8 cellular contexts compared by ENCODE assay signal in the genomic region with DNA sequence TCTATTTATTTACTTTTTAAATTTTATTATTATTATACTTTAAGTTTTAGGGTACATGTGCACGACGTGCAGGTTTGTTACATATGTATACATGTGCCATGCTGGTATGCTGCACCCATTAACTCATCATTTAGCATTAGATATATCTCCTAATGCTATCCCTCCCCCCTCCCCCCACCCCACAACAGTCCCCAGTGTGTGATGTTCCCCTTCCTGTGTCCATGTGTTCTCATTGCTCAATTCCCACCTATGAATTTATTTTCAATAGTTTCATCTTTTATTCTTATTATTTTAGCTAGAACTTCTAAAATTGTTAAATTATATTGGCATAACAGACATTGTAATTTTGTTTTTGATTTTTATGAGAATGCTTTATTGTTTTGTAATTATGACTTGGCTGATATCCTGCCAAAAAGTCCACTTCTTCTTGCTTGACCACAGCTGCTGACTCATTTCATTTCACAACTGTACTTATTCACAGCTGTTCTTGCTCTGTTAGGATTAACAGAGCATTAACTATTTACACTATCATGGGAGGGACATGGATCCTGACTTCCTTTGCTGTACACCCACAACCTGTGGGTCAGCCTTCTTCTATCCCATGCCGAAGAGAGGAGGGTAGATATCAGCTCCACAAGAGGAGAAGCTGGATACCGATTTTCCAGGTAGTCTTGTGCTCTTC. TPM values are rescaled to one million over a fixed set of nuclear protein-coding genes. Genes with fewer than 3 reads are reported as not detected.
DNase-seq lines count a peak whose midpoint lies in the region; ATAC-seq, FAIRE-seq and TF ChIP-seq lines count a peak whose summit lies in the region.
"Not testable (repeated sequence)": the region's sequence is repeated elsewhere in the genome, so short reads cannot be mapped to it uniquely, and the experiment has no call there.

No MANE protein-coding gene starts in this region.

- FAIRE-seq in A549 (lab: Jason Lieb, UNC): peak; percentile 7
- FAIRE-seq in H54 (lab: Jason Lieb, UNC): peak; percentile 100

- H3K27ac Mint-ChIP-seq in activated naive CD8-positive, alpha-beta T cell: peak overlapping the region; percentile 76
- peak overlapping the region; percentile 48 to 56 for H3K27ac Mint-ChIP-seq in natural killer cell

- TF ChIP-seq POLR2A in A549 (IDR thresholded peaks at IDR 0.05; ENCODE audit: low read length); H54 (IDR thresholded peaks at IDR 0.05; ENCODE audit: low read depth, low read length): not testable (repeated sequence)

- H3K27me3 Mint-ChIP-seq in activated naive CD8-positive, alpha-beta T cell; natural killer cell (ENCODE audit: low read depth in 2 of 2): not testable (repeated sequence)

- DNase-seq in A549 (ENCODE audit: low read depth in 1 of 2, low spot score in 1 of 2): peak in 1 of 2 experiments; percentile 71
- not testable (repeated sequence) for DNase-seq in H54 (ENCODE audit: insufficient read length, low spot score); natural killer cell
- DNase-seq in RKO (ENCODE audit: low spot score): peak; percentile 69
- DNase-seq in foreskin keratinocyte: peak; percentile 77 to 86

- H3K9me3 ChIP-seq in A549: not testable (repeated sequence)

- H3K27ac ChIP-seq in A549: peak overlapping the region; percentile 74 to 80
- not testable (repeated sequence) for H3K27ac ChIP-seq in foreskin keratinocyte

- not testable (repeated sequence) for H3K9me3 Mint-ChIP-seq in activated naive CD8-positive, alpha-beta T cell (ENCODE audit: low read depth); natural killer cell

- ATAC-seq in A549: peak; percentile 83 to 95
- ATAC-seq in GM18502 (IDR thresholded peaks at IDR 0.05; ENCODE audit: poor library complexity, unreplicated experiment): peak; percentile 88
- ATAC-seq in HG03521 (IDR thresholded peaks at IDR 0.05; ENCODE audit: unreplicated experiment): peak; percentile 84
- peak; percentile 94 for ATAC-seq in foreskin keratinocyte
- ATAC-seq in natural killer cell: peak in 2 of 3 donors; percentile 7 to 36

- WGBS in A549 (ENCODE audit: missing lambda C conversion rate): 53% methylated on average over 4 of the region's 4 CpGs

- H3K4me3 ChIP-seq in A549: peak overlapping the region; percentile 16; the same call in 1 of the 3 replicates

- H3K4me2 ChIP-seq in A549: peak overlapping the region; percentile 76

- intact Hi-C loops in natural killer cell (cut with micrococcal nuclease): not testable (repeated sequence)

- POLR2A ChIA-PET in A549 (lab: Yijun Ruan, JAX): interaction anchor here (1.0 kb wide), 3 partner anchors 149 to 205 kb away, joined by 3 to 6 read pairs (median 3); no protein-coding TSS in a partner anchor

- CTCF ChIA-PET in A549 (lab: Yijun Ruan, JAX): interaction anchor here (0.9 to 7.4 kb wide), 6 partner anchors 12 to 492 kb away, joined by 3 to 221 read pairs (median 4); no protein-coding TSS in a partner anchor

- not testable (repeated sequence) for H3K36me3 Mint-ChIP-seq in activated naive CD8-positive, alpha-beta T cell; natural killer cell

- H3K4me1 ChIP-seq in A549: peaks cover 53% of the 10 kb centered on the region
- peaks cover 15% of the 10 kb centered on the region for H3K4me1 ChIP-seq in foreskin keratinocyte

- H3K4me1 Mint-ChIP-seq in activated naive CD8-positive, alpha-beta T cell (ENCODE audit: low read depth): peaks cover 26% of the 10 kb centered on the region
- H3K4me1 Mint-ChIP-seq in natural killer cell: peaks cover 5 to 19% of the 10 kb centered on the region in 2 donors

- peak; percentile 30 to 33; a peak in 2 of 5 replicates for TF ChIP-seq EP300 in A549 (IDR thresholded peaks at IDR 0.05)

- H3K4me3 Mint-ChIP-seq in activated naive CD8-positive, alpha-beta T cell; natural killer cell: not testable (repeated sequence)

- peak in 1 of 2 experiments; percentile 37; a peak in 2 of 5 replicates for TF ChIP-seq RAD21 in A549 (conservative IDR thresholded peaks at IDR 0.05 in 1 of 2, IDR thresholded peaks at IDR 0.05 in 1 of 2)

- not testable (repeated sequence) for H3K27me3 ChIP-seq in foreskin keratinocyte

- TF ChIP-seq CTCF in A549 (IDR thresholded peaks at IDR 0.05); foreskin keratinocyte (conservative IDR thresholded peaks at IDR 0.05); natural killer cell (IDR thresholded peaks at IDR 0.05): not testable (repeated sequence)

TF ChIP-seq in A549, 52 proteins besides CTCF, POLR2A, EP300 and RAD21:
- TF ChIP-seq GATA3 (IDR thresholded peaks at IDR 0.05; ENCODE audit: borderline replicate concordance) (peak; percentile 54; the same call in 1 of the 2 replicates), NFE2L2 (conservative IDR thresholded peaks at IDR 0.05; ENCODE audit: low read length) (0 out of 2 replicates have a peak, but pooled peaks have one; percentile 39), MAFK (IDR thresholded peaks at IDR 0.05; ENCODE audit: partially characterized antibody) (peak; percentile 69), JUN (IDR thresholded peaks at IDR 0.05) (peak; percentile 46 to 47; a peak in 1 of 5 replicates), JUNB (IDR thresholded peaks at IDR 0.05) (peak; percentile 85), FOSL2 (IDR thresholded peaks at IDR 0.05) (peak; percentile 89), FOSL2 (CRISPR knock-in tag; IDR thresholded peaks at IDR 0.05) (peak; percentile 89), CEBPB (IDR thresholded peaks at IDR 0.05) (peak; percentile 79 to 92; a peak in 3 of 4 replicates), SMC3 (IDR thresholded peaks at IDR 0.05) (peak; percentile 29; the same call in 2 of the 3 replicates)
- TF ChIP-seq, protein P1, sequence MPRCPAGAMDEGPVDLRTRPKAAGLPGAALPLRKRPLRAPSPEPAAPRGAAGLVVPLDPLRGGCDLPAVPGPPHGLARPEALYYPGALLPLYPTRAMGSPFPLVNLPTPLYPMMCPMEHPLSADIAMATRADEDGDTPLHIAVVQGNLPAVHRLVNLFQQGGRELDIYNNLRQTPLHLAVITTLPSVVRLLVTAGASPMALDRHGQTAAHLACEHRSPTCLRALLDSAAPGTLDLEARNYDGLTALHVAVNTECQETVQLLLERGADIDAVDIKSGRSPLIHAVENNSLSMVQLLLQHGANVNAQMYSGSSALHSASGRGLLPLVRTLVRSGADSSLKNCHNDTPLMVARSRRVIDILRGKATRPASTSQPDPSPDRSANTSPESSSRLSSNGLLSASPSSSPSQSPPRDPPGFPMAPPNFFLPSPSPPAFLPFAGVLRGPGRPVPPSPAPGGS (IDR thresholded peaks at IDR 0.05): peak; percentile 34; the same call in 1 of the 3 replicates
- TF ChIP-seq, protein P2, sequence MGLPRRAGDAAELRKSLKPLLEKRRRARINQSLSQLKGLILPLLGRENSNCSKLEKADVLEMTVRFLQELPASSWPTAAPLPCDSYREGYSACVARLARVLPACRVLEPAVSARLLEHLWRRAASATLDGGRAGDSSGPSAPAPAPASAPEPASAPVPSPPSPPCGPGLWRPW (IDR thresholded peaks at IDR 0.05): peak; percentile 60; the same call in 1 of the 2 replicates

RNA-seq across cellular contexts. Expression of a gene that starts 25.5 kb away (rescaled TPM):
- 1.4 and 2.4 TPM in 2 replicates for polyA plus RNA-seq in A549 (2011; rRNA removed)
- 0.39 and 0.40 TPM in 2 replicates for polyA plus RNA-seq in A549 (2012; cell fraction: cytosol; rRNA removed)
- polyA plus RNA-seq in A549 (2012; cell fraction: nucleus; rRNA removed): 0.18 and 0.21 TPM in 2 replicates
- polyA plus RNA-seq in A549 (2017; fragmentation: RNase III; extraction: RNeasy Plus Mini Kit Qiagen cat#74134 plus additional on column Dnase treatment): 1.6 to 1.8 TPM (median 1.8 TPM) in 3 replicates
- 0.58 and 0.83 TPM in 2 replicates for polyA minus RNA-seq in A549 (2011; rRNA and poly(A)+ RNA removed)
- total RNA-seq in foreskin keratinocyte: 1.8 and 2.6 TPM in 2 replicates
- polyA plus RNA-seq in foreskin keratinocyte: 1.1 and 1.3 TPM in 2 replicates
- under 1 TPM; 0.31 to 0.61 (median 0.33) TPM for total RNA-seq in natural killer cell

Comparison
In these comparisons a context has a peak if more than half of its experiments do, and no peak if none do; other contexts are left out.
1. ATAC-seq: peak in every context shown above with its lines; median percentile 94 in foreskin keratinocyte; 89 in A549; 88 in GM18502; 84 in HG03521; 22 in natural killer cell.